In genomic region chr15:96334705-96335428, GRCh38 we compare ENCODE assay signal across 10 cellular contexts. TPM values are rescaled to one million over a fixed set of nuclear protein-coding genes. Genes with fewer than 3 reads are reported as not detected.
A peak's percentile ranks its signal among the peaks of the same experiment; 100 is the strongest.
DNase-seq lines count a peak whose midpoint lies in the region; ATAC-seq and TF ChIP-seq lines count a peak whose summit lies in the region.
"Had no signal": no experiment of that assay in that cellular context is flagged by ENCODE, and none has a peak within 500 bp of the region (broad histone marks: within the 10 kb centered on the region; RNA-seq: fewer than 3 reads in every experiment).

No MANE protein-coding gene starts in this region.

- no peak overlapping the region for H3K27ac Mint-ChIP-seq in activated naive CD8-positive, alpha-beta T cell
- no peak overlapping the region for H3K27ac Mint-ChIP-seq in activated naive CD8-positive, alpha-beta T cell treated with anti-CD3 and anti-CD28 coated beads, Interleukin-2, amount 50 U/mL, for 24 hours

- no peak for TF ChIP-seq CTCF in coronary artery (IDR thresholded peaks at IDR 0.05)

- H3K4me1 Mint-ChIP-seq in activated naive CD8-positive, alpha-beta T cell (ENCODE audit: low read depth) = peaks cover 19% of the 10 kb centered on the region
- peaks cover 19% of the 10 kb centered on the region for H3K4me1 Mint-ChIP-seq in activated naive CD8-positive, alpha-beta T cell treated with anti-CD3 and anti-CD28 coated beads, Interleukin-2, amount 50 U/mL, for 24 hours

- H3K4me3 ChIP-seq in coronary artery = peak overlapping the region; percentile 94
- H3K4me3 ChIP-seq in mucosa of stomach (ENCODE audit: low read length) = peak overlapping the region; percentile 96
- peak overlapping the region; percentile 97 for H3K4me3 ChIP-seq in urinary bladder (ENCODE audit: low read depth, low read length)

- no peaks in the 10 kb centered on the region for H3K27me3 ChIP-seq in mucosa of stomach (ENCODE audit: control insufficient read depth, insufficient read depth, low read length)

- no peaks in the 10 kb centered on the region for H3K36me3 Mint-ChIP-seq in activated naive CD8-positive, alpha-beta T cell
- H3K36me3 Mint-ChIP-seq in activated naive CD8-positive, alpha-beta T cell treated with anti-CD3 and anti-CD28 coated beads, Interleukin-2, amount 50 U/mL, for 24 hours (ENCODE audit: low read depth) = peaks cover 2% of the 10 kb centered on the region

- DNase-seq in activated naive CD8-positive, alpha-beta T cell treated with anti-CD3 and anti-CD28 coated beads, Interleukin-2, amount 50 U/mL, for 24 hours = no peak
- DNase-seq in coronary artery (ENCODE audit: low spot score) (no peak), inferior parietal cortex (ENCODE audit: extremely low spot score) (no peak)
- DNase-seq in stimulated activated CD4-positive, alpha-beta T cell treated with anti-CD3 and anti-CD28 coated beads, Interleukin-15, amount 100 ng/mL, for 24 hours = no peak
- DNase-seq: activated CD8-positive, alpha-beta memory T cell treated with anti-CD3 and anti-CD28 coated beads, Interleukin-2, amount 10 ng/mL, durations not matched to agents 7 days and 5 days; NCI-H69 had no signal

- H3K4me1 ChIP-seq in mucosa of stomach (ENCODE audit: control insufficient read depth, insufficient read depth, low read length) (peaks cover 17% of the 10 kb centered on the region), urinary bladder (ENCODE audit: insufficient read depth) (no peaks in the 10 kb centered on the region)

- no peaks in the 10 kb centered on the region for H3K9me3 ChIP-seq in mucosa of stomach (ENCODE audit: control insufficient read depth, low read length)

- H3K4me3 Mint-ChIP-seq in activated naive CD8-positive, alpha-beta T cell = peak overlapping the region; percentile 5
- no peak overlapping the region for H3K4me3 Mint-ChIP-seq in activated naive CD8-positive, alpha-beta T cell treated with anti-CD3 and anti-CD28 coated beads, Interleukin-2, amount 50 U/mL, for 24 hours
- H3K4me3 Mint-ChIP-seq: activated CD8-positive, alpha-beta memory T cell treated with anti-CD3 and anti-CD28 coated beads, Interleukin-2, amount 10 ng/mL, durations not matched to agents 7 days and 5 days had no signal

- H3K27ac ChIP-seq in coronary artery (peak overlapping the region; percentile 94 to 99), urinary bladder (ENCODE audit: low read depth) (peak overlapping the region; percentile 91)

- peaks cover 43% of the 10 kb centered on the region for H3K27me3 Mint-ChIP-seq in activated naive CD8-positive, alpha-beta T cell
- H3K27me3 Mint-ChIP-seq in activated naive CD8-positive, alpha-beta T cell treated with anti-CD3 and anti-CD28 coated beads, Interleukin-2, amount 50 U/mL, for 24 hours = peaks cover 81% of the 10 kb centered on the region

- H3K9me3 Mint-ChIP-seq in activated naive CD8-positive, alpha-beta T cell (ENCODE audit: low read depth) = no peaks in the 10 kb centered on the region
- H3K9me3 Mint-ChIP-seq in activated naive CD8-positive, alpha-beta T cell treated with anti-CD3 and anti-CD28 coated beads, Interleukin-2, amount 50 U/mL, for 24 hours = peaks cover under 1% of the 10 kb centered on the region

- H3K9ac ChIP-seq in mucosa of stomach (ENCODE audit: low read length) = peak overlapping the region; percentile 88

- 14% methylated on average over 5 of the region's 5 CpGs for WGBS in urinary bladder

- no peaks in the 10 kb centered on the region for H3K36me3 ChIP-seq in mucosa of stomach (ENCODE audit: control insufficient read depth, insufficient read depth, low read length)
- H3K36me3 ChIP-seq in urinary bladder (ENCODE audit: insufficient read depth) = no peaks in the 10 kb centered on the region

- no peak for ATAC-seq in activated naive CD8-positive, alpha-beta T cell treated with anti-CD3 and anti-CD28 coated beads, Interleukin-2, amount 50 U/mL, for 24 hours
- ATAC-seq in GM19351 (IDR thresholded peaks at IDR 0.05; ENCODE audit: unreplicated experiment) = no peak
- ATAC-seq: activated CD8-positive, alpha-beta memory T cell treated with anti-CD3 and anti-CD28 coated beads, Interleukin-2, amount 10 ng/mL, durations not matched to agents 7 days and 5 days had no signal

RNA-seq across cellular contexts. Expression of gene NR2F2, which starts 4.4 kb away (rescaled TPM):
- 28.0 TPM for total RNA-seq in urinary bladder
- polyA plus RNA-seq in urinary bladder = 66.2 TPM
- total RNA-seq: activated CD8-positive, alpha-beta memory T cell treated with anti-CD3 and anti-CD28 coated beads, Interleukin-2, amount 10 ng/mL, durations not matched to agents 7 days and 5 days had no signal
